12 cellular contexts compared by ENCODE assay signal in the genomic region with DNA sequence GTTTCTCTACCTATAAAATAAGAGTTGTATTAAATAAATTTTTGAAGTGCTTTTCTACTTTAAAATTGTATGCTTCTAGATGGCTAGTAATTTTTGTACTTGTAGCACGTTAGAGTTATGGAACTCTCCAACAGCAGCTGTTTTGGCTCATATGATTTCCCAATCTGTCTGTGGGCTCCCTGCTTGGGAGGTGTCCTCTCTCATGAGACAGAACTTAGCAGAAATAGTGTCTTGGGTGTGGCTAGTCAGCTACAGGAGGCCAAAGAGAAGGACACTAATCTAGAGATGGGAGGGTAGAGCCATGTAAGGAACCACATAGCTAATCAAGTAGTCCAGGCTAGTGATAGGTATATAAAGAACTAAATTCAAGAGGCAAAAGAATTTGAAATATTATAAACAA.
A peak's percentile ranks its signal among the peaks of the same experiment; 100 is the strongest.
DNase-seq lines count a peak whose midpoint lies in the region; ATAC-seq and TF ChIP-seq lines count a peak whose summit lies in the region.
"Had no signal": no experiment of that assay in that cellular context is flagged by ENCODE, and none has a peak within 500 bp of the region (broad histone marks: within the 10 kb centered on the region; RNA-seq: fewer than 3 reads in every experiment).

No MANE protein-coding gene starts in this region.

- H3K4me3 Mint-ChIP-seq in CD8-positive, alpha-beta T cell = no peak overlapping the region
- H3K4me3 Mint-ChIP-seq: naive B cell had no signal

- H3K27me3 Mint-ChIP-seq in CD8-positive, alpha-beta T cell (ENCODE audit: low read depth) = peaks cover 10% of the 10 kb centered on the region

- no peaks in the 10 kb centered on the region for H3K27me3 ChIP-seq in lower lobe of right lung (ENCODE audit: low read depth)
- H3K27me3 ChIP-seq in suprapubic skin = no peaks in the 10 kb centered on the region
- no peaks in the 10 kb centered on the region for H3K27me3 ChIP-seq in CD8-positive, alpha-beta T cell (ENCODE audit: insufficient read depth, low read length)

- H3K36me3 ChIP-seq in lower lobe of right lung (no peaks in the 10 kb centered on the region), suprapubic skin (no peaks in the 10 kb centered on the region)
- no peaks in the 10 kb centered on the region for H3K36me3 ChIP-seq in CD8-positive, alpha-beta T cell (ENCODE audit: insufficient read depth, low read length)

- peaks cover 29% of the 10 kb centered on the region for H3K4me1 ChIP-seq in lower lobe of right lung
- peaks cover 22% of the 10 kb centered on the region for H3K4me1 ChIP-seq in suprapubic skin
- H3K4me1 ChIP-seq in CD8-positive, alpha-beta T cell (ENCODE audit: insufficient read depth, low read length) = no peaks in the 10 kb centered on the region

- H3K4me3 ChIP-seq in NB4 (ENCODE audit: low read depth, low read length) = no peak overlapping the region
- no peak overlapping the region for H3K4me3 ChIP-seq in lower lobe of right lung
- H3K4me3 ChIP-seq in suprapubic skin = no peak overlapping the region
- no peak overlapping the region for H3K4me3 ChIP-seq in CD8-positive, alpha-beta T cell (ENCODE audit: low read depth, low read length)

- peak overlapping the region; percentile 61 for H3K27ac ChIP-seq in lower lobe of right lung
- H3K27ac ChIP-seq in suprapubic skin = peak overlapping the region; percentile 70
- H3K27ac ChIP-seq in CD8-positive, alpha-beta T cell (ENCODE audit: low read depth, low read length) = no peak overlapping the region

- CTCF ChIA-PET in CD8-positive, alpha-beta T cell (lab: Charles Lee) = no interaction called here

- H3K36me3 Mint-ChIP-seq in CD8-positive, alpha-beta T cell = no peaks in the 10 kb centered on the region
- H3K36me3 Mint-ChIP-seq: naive B cell had no signal

- TF ChIP-seq POLR2A in NB4 (IDR thresholded peaks at IDR 0.05; ENCODE audit: extremely low read depth, insufficient read length) (no peak), suprapubic skin (IDR thresholded peaks at IDR 0.05) (no peak)

- POLR2A ChIA-PET in CD8-positive, alpha-beta T cell (lab: Charles Lee) = interaction anchor here (0.9 kb wide), 1 partner anchor 13 kb away, joined by 3 read pairs; no protein-coding TSS in a partner anchor

- no peaks in the 10 kb centered on the region for H3K4me1 Mint-ChIP-seq in CD8-positive, alpha-beta T cell (ENCODE audit: low read depth)

- H3K27ac Mint-ChIP-seq in CD8-positive, alpha-beta T cell = no peak overlapping the region
- H3K27ac Mint-ChIP-seq: naive B cell had no signal

- H3K9me3 ChIP-seq in lower lobe of right lung (no peaks in the 10 kb centered on the region), suprapubic skin (no peaks in the 10 kb centered on the region)
- H3K9me3 ChIP-seq in CD8-positive, alpha-beta T cell (ENCODE audit: low read length) = no peaks in the 10 kb centered on the region

- intact Hi-C loops in lower lobe of right lung (cut with DNase I) = no loop called here
- intact Hi-C loops in CD8-positive, alpha-beta T cell (cut with DNase I, micrococcal nuclease) = no loop called here

- peak; percentile 66 to 78 for ATAC-seq in lower lobe of right lung
- ATAC-seq in GM19395 (IDR thresholded peaks at IDR 0.05; ENCODE audit: unreplicated experiment) = no peak
- no peak for ATAC-seq in CD8-positive, alpha-beta T cell
- no peak for ATAC-seq in SK-N-SH treated with all-trans-retinoic acid at 6 μM for 48 hours

- TF ChIP-seq EP300 in suprapubic skin (IDR thresholded peaks at IDR 0.05) = no peak

- H3K9me3 Mint-ChIP-seq in CD8-positive, alpha-beta T cell = no peaks in the 10 kb centered on the region
- H3K9me3 Mint-ChIP-seq: naive B cell had no signal

- DNase-seq in NB4 (ENCODE audit: low read depth) = peak; percentile 49
- peak; percentile 40 for DNase-seq in dedifferentiated amniotic fluid mesenchymal stem cell (ENCODE audit: extremely low spot score)
- DNase-seq in lower lobe of right lung = no peak
- DNase-seq in suprapubic skin (ENCODE audit: low spot score in 2 of 2) = no peak
- DNase-seq in CD8-positive, alpha-beta T cell = no peak
- DNase-seq: activated naive CD4-positive, alpha-beta T cell treated with anti-CD3 and anti-CD28 coated beads, Interleukin-2, amount 50 U/mL, for 16 hours; cerebellar nuclear complex; erythroblast; naive B cell; NCI-H1092 treated with DMSO at 0.1 percent for 48 hours had no signal

- 64% methylated on average over 1 of the region's 1 CpG for WGBS in suprapubic skin

- no peak for TF ChIP-seq CTCF in NB4 (IDR thresholded peaks at IDR 0.05; ENCODE audit: low read depth, low read length)
- TF ChIP-seq CTCF in lower lobe of right lung (IDR thresholded peaks at IDR 0.05) = no peak
- TF ChIP-seq CTCF in suprapubic skin (IDR thresholded peaks at IDR 0.05) = no peak
- TF ChIP-seq CTCF in CD8-positive, alpha-beta T cell (IDR thresholded peaks at IDR 0.05) = no peak

TF ChIP-seq in SK-N-SH treated with all-trans-retinoic acid at 6 μM for 48 hours, 23 proteins besides CTCF, POLR2A, EP300 and RAD21:
- no peak for TF ChIP-seq OSR1 (CRISPR knock-in tag; IDR thresholded peaks at IDR 0.05)
- no peak for TF ChIP-seq CSDC2 (CRISPR knock-in tag; IDR thresholded peaks at IDR 0.05)
- TF ChIP-seq, protein P1, sequence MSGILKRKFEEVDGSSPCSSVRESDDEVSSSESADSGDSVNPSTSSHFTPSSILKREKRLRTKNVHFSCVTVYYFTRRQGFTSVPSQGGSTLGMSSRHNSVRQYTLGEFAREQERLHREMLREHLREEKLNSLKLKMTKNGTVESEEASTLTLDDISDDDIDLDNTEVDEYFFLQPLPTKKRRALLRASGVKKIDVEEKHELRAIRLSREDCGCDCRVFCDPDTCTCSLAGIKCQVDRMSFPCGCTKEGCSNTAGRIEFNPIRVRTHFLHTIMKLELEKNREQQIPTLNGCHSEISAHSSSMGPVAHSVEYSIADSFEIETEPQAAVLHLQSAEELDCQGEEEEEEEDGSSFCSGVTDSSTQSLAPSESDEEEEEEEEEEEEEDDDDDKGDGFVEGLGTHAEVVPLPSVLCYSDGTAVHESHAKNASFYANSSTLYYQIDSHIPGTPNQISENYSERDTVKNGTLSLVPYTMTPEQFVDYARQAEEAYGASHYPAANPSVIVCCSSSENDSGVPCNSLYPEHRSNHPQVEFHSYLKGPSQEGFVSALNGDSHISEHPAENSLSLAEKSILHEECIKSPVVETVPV (CRISPR knock-in tag; IDR thresholded peaks at IDR 0.05) = no peak
- TF ChIP-seq RARB (CRISPR knock-in tag; IDR thresholded peaks at IDR 0.05) = no peak
- TF ChIP-seq, protein P2, sequence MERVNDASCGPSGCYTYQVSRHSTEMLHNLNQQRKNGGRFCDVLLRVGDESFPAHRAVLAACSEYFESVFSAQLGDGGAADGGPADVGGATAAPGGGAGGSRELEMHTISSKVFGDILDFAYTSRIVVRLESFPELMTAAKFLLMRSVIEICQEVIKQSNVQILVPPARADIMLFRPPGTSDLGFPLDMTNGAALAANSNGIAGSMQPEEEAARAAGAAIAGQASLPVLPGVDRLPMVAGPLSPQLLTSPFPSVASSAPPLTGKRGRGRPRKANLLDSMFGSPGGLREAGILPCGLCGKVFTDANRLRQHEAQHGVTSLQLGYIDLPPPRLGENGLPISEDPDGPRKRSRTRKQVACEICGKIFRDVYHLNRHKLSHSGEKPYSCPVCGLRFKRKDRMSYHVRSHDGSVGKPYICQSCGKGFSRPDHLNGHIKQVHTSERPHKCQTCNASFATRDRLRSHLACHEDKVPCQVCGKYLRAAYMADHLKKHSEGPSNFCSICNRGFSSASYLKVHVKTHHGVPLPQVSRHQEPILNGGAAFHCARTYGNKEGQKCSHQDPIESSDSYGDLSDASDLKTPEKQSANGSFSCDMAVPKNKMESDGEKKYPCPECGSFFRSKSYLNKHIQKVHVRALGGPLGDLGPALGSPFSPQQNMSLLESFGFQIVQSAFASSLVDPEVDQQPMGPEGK (CRISPR knock-in tag; IDR thresholded peaks at IDR 0.05; ENCODE audit: borderline replicate concordance) = no peak
- no peak for TF ChIP-seq ZNF8 (CRISPR knock-in tag; IDR thresholded peaks at IDR 0.05)
- TF ChIP-seq ZFP3 (CRISPR knock-in tag; IDR thresholded peaks at IDR 0.05) = no peak
- TF ChIP-seq ZNF565 (CRISPR knock-in tag; conservative IDR thresholded peaks at IDR 0.05; ENCODE audit: low read depth) = no peak
- TF ChIP-seq PPARA (CRISPR knock-in tag; IDR thresholded peaks at IDR 0.05; ENCODE audit: borderline replicate concordance) = no peak
- TF ChIP-seq ZC3H10 (CRISPR knock-in tag; IDR thresholded peaks at IDR 0.05) = no peak
- TF ChIP-seq ARNTL (CRISPR knock-in tag; IDR thresholded peaks at IDR 0.05; ENCODE audit: borderline replicate concordance, low read depth) = no peak
- TF ChIP-seq TCF4 (CRISPR knock-in tag; IDR thresholded peaks at IDR 0.05; ENCODE audit: borderline replicate concordance) = no peak

Comparison
In these comparisons a context has a peak if more than half of its experiments do, and no peak if none do; other contexts are left out.
1. DNase-seq: peak in NB4 (single experiment) and dedifferentiated amniotic fluid mesenchymal stem cell (single experiment); none in lower lobe of right lung (single experiment), suprapubic skin (0 of 2) and CD8-positive, alpha-beta T cell (0 of 7).
2. ATAC-seq: peak in lower lobe of right lung (2 of 2); none in GM19395 (single experiment), CD8-positive, alpha-beta T cell (single experiment) and SK-N-SH treated with all-trans-retinoic acid at 6 μM for 48 hours (single experiment).